8 cellular contexts compared by ENCODE assay signal in the genomic region with DNA sequence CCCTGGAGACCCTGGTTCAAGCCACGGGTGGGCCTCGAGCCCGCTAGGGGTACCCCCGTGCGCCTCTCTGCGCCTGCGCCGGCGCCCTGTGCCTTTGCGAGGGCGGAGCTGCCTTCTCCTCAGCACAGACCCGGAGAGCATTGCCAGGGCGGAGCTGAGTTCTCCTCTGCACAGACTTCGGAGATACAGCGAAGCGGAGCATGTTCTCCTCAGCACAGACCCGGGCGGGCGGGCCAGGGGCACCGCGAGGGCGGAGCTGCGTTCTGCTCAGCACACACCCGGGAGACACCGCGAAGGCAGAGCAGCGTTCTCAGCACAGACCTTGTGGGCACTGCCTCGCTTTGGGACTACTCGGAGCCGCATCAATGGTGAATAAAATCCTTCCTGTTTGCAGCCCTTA.
DNase-seq lines count a peak whose midpoint lies in the region; ATAC-seq and TF ChIP-seq lines count a peak whose summit lies in the region.
"Not testable (repeated sequence)": the region's sequence is repeated elsewhere in the genome, so short reads cannot be mapped to it uniquely, and the experiment has no call there.

No MANE protein-coding gene starts in this region.

- CTCF ChIA-PET in CD4-positive, alpha-beta T cell (lab: Charles Lee); activated CD4-positive, alpha-beta T cell treated with anti-CD3 and anti-CD28 coated beads for 36 hours (lab: Charles Lee); activated CD8-positive, alpha-beta memory T cell treated with anti-CD3 and anti-CD28 coated beads, Interleukin-2, amount 10 ng/mL, durations not matched to agents 7 days and 5 days (lab: Charles Lee); naive thymus-derived CD4-positive, alpha-beta T cell (lab: Charles Lee): not testable (repeated sequence)

- not testable (repeated sequence) for H3K36me3 Mint-ChIP-seq in CD4-positive, alpha-beta T cell (ENCODE audit: low read depth); activated CD4-positive, alpha-beta T cell treated with anti-CD3 and anti-CD28 coated beads for 36 hours (ENCODE audit: low read depth); activated CD8-positive, alpha-beta memory T cell treated with anti-CD3 and anti-CD28 coated beads, Interleukin-2, amount 10 ng/mL, durations not matched to agents 7 days and 5 days; immature natural killer cell; naive thymus-derived CD4-positive, alpha-beta T cell; stimulated activated naive B cell treated with anti-CD40 and anti-IgM and Interleukin-4, amounts not matched to agents 10 μg/mL and 1 μg/mL and 100 μg/mL, for 72 hours

- not testable (repeated sequence) for H3K36me3 ChIP-seq in KMS-11 (ENCODE audit: insufficient read depth); naive thymus-derived CD4-positive, alpha-beta T cell (ENCODE audit: control insufficient read depth in 2 of 3, insufficient read depth in 3 of 3, low read length in 3 of 3)

- not testable (repeated sequence) for TF ChIP-seq CTCF in CD4-positive, alpha-beta T cell (IDR thresholded peaks at IDR 0.05); KMS-11 (conservative IDR thresholded peaks at IDR 0.05; ENCODE audit: low read depth, low read length)

- H3K27me3 ChIP-seq in CD4-positive, alpha-beta T cell (ENCODE audit: control insufficient read depth, insufficient read depth, low read length); KMS-11 (ENCODE audit: insufficient read depth, low read depth); naive thymus-derived CD4-positive, alpha-beta T cell (ENCODE audit: control insufficient read depth in 2 of 2, insufficient read depth in 2 of 2, low read length in 2 of 2): not testable (repeated sequence)

- not testable (repeated sequence) for H4K20me1 ChIP-seq in KMS-11 (ENCODE audit: insufficient read depth)

- H3K9me3 Mint-ChIP-seq in CD4-positive, alpha-beta T cell; activated CD4-positive, alpha-beta T cell treated with anti-CD3 and anti-CD28 coated beads for 36 hours (ENCODE audit: low read depth); activated CD8-positive, alpha-beta memory T cell treated with anti-CD3 and anti-CD28 coated beads, Interleukin-2, amount 10 ng/mL, durations not matched to agents 7 days and 5 days (ENCODE audit: low read depth); immature natural killer cell; naive thymus-derived CD4-positive, alpha-beta T cell; stimulated activated naive B cell treated with anti-CD40 and anti-IgM and Interleukin-4, amounts not matched to agents 10 μg/mL and 1 μg/mL and 100 μg/mL, for 72 hours: not testable (repeated sequence)

- peak; percentile 54 for ATAC-seq in CD4-positive, alpha-beta T cell (ENCODE audit: poor library complexity)
- ATAC-seq in activated CD4-positive, alpha-beta T cell treated with anti-CD3 and anti-CD28 coated beads for 36 hours, result peak; percentile 37
- ATAC-seq in activated CD8-positive, alpha-beta memory T cell treated with anti-CD3 and anti-CD28 coated beads, Interleukin-2, amount 10 ng/mL, durations not matched to agents 7 days and 5 days, result peak; percentile 45
- ATAC-seq in naive thymus-derived CD4-positive, alpha-beta T cell, result peak; percentile 38
- ATAC-seq in stimulated activated naive B cell treated with anti-CD40 and anti-IgM and Interleukin-4, amounts not matched to agents 10 μg/mL and 1 μg/mL and 100 μg/mL, for 72 hours (replicated peaks), result peak; percentile 22 to 33

- intact Hi-C loops in CD4-positive, alpha-beta T cell (cut with DNase I, micrococcal nuclease); activated CD4-positive, alpha-beta T cell treated with anti-CD3 and anti-CD28 coated beads for 36 hours (cut with DNase I, micrococcal nuclease); naive thymus-derived CD4-positive, alpha-beta T cell (cut with micrococcal nuclease): not testable (repeated sequence)

- not testable (repeated sequence) for H3K27ac ChIP-seq in CD4-positive, alpha-beta T cell (ENCODE audit: low read depth, low read length); naive thymus-derived CD4-positive, alpha-beta T cell (ENCODE audit: low read depth, low read length)
- peak overlapping the region; percentile 39; the same call in 1 of the 2 replicates for H3K27ac ChIP-seq in KMS-11

- POLR2A ChIA-PET in CD4-positive, alpha-beta T cell (lab: Charles Lee); activated CD4-positive, alpha-beta T cell treated with anti-CD3 and anti-CD28 coated beads for 36 hours (lab: Charles Lee); naive thymus-derived CD4-positive, alpha-beta T cell (lab: Charles Lee): not testable (repeated sequence)

- not testable (repeated sequence) for H3K4me3 Mint-ChIP-seq in CD4-positive, alpha-beta T cell; activated CD8-positive, alpha-beta memory T cell treated with anti-CD3 and anti-CD28 coated beads, Interleukin-2, amount 10 ng/mL, durations not matched to agents 7 days and 5 days; immature natural killer cell; naive thymus-derived CD4-positive, alpha-beta T cell; stimulated activated naive B cell treated with anti-CD40 and anti-IgM and Interleukin-4, amounts not matched to agents 10 μg/mL and 1 μg/mL and 100 μg/mL, for 72 hours
- H3K4me3 Mint-ChIP-seq in activated CD4-positive, alpha-beta T cell treated with anti-CD3 and anti-CD28 coated beads for 36 hours, result peak overlapping the region; percentile 54

- not testable (repeated sequence) for DNase-seq in CD4-positive, alpha-beta T cell; activated CD4-positive, alpha-beta T cell treated with anti-CD3 and anti-CD28 coated beads for 36 hours; activated CD8-positive, alpha-beta memory T cell treated with anti-CD3 and anti-CD28 coated beads, Interleukin-2, amount 10 ng/mL, durations not matched to agents 7 days and 5 days; stimulated activated naive B cell treated with anti-CD40 and anti-IgM and Interleukin-4, amounts not matched to agents 10 μg/mL and 1 μg/mL and 100 μg/mL, for 72 hours
- peak; percentile 12 for DNase-seq in central memory CD4-positive, alpha-beta T cell
- DNase-seq in immature natural killer cell, result peak; percentile 9 to 24 (median 21)
- peak in 3 of 9 donors; percentile 12 to 33 (median 22) for DNase-seq in naive thymus-derived CD4-positive, alpha-beta T cell

- H3K4me3 ChIP-seq in KMS-11 (IDR thresholded peaks at IDR 0.05; ENCODE audit: insufficient read depth, low read depth, low read length); naive thymus-derived CD4-positive, alpha-beta T cell (ENCODE audit: low read length): not testable (repeated sequence)

- not testable (repeated sequence) for H3K9ac ChIP-seq in KMS-11

- not testable (repeated sequence) for H3K9me3 ChIP-seq in CD4-positive, alpha-beta T cell (ENCODE audit: control insufficient read depth, low read length); naive thymus-derived CD4-positive, alpha-beta T cell (ENCODE audit: control insufficient read depth in 2 of 3, low read length in 3 of 3)

- not testable (repeated sequence) for H3K27me3 Mint-ChIP-seq in CD4-positive, alpha-beta T cell; activated CD4-positive, alpha-beta T cell treated with anti-CD3 and anti-CD28 coated beads for 36 hours; activated CD8-positive, alpha-beta memory T cell treated with anti-CD3 and anti-CD28 coated beads, Interleukin-2, amount 10 ng/mL, durations not matched to agents 7 days and 5 days; immature natural killer cell (ENCODE audit: low read depth in 3 of 3); naive thymus-derived CD4-positive, alpha-beta T cell; stimulated activated naive B cell treated with anti-CD40 and anti-IgM and Interleukin-4, amounts not matched to agents 10 μg/mL and 1 μg/mL and 100 μg/mL, for 72 hours

- H3K79me2 ChIP-seq in KMS-11 (ENCODE audit: insufficient read depth, low read depth), result not testable (repeated sequence)

- not testable (repeated sequence) for H3K4me2 ChIP-seq in KMS-11

- H3K27ac Mint-ChIP-seq in CD4-positive, alpha-beta T cell; activated CD4-positive, alpha-beta T cell treated with anti-CD3 and anti-CD28 coated beads for 36 hours; activated CD8-positive, alpha-beta memory T cell treated with anti-CD3 and anti-CD28 coated beads, Interleukin-2, amount 10 ng/mL, durations not matched to agents 7 days and 5 days; immature natural killer cell; naive thymus-derived CD4-positive, alpha-beta T cell; stimulated activated naive B cell treated with anti-CD40 and anti-IgM and Interleukin-4, amounts not matched to agents 10 μg/mL and 1 μg/mL and 100 μg/mL, for 72 hours: not testable (repeated sequence)

- not testable (repeated sequence) for H3K4me1 ChIP-seq in KMS-11 (ENCODE audit: low read depth, poor library complexity, severe bottlenecking); naive thymus-derived CD4-positive, alpha-beta T cell (ENCODE audit: control insufficient read depth in 2 of 2, insufficient read depth in 2 of 2, low read length in 2 of 2)

- not testable (repeated sequence) for H2AFZ ChIP-seq in KMS-11 (ENCODE audit: low read depth)

- not testable (repeated sequence) for H3K4me1 Mint-ChIP-seq in CD4-positive, alpha-beta T cell (ENCODE audit: low read depth); activated CD4-positive, alpha-beta T cell treated with anti-CD3 and anti-CD28 coated beads for 36 hours; activated CD8-positive, alpha-beta memory T cell treated with anti-CD3 and anti-CD28 coated beads, Interleukin-2, amount 10 ng/mL, durations not matched to agents 7 days and 5 days; immature natural killer cell; naive thymus-derived CD4-positive, alpha-beta T cell; stimulated activated naive B cell treated with anti-CD40 and anti-IgM and Interleukin-4, amounts not matched to agents 10 μg/mL and 1 μg/mL and 100 μg/mL, for 72 hours
